ENCODE assay signal across 1 cellular context in the genomic region with DNA sequence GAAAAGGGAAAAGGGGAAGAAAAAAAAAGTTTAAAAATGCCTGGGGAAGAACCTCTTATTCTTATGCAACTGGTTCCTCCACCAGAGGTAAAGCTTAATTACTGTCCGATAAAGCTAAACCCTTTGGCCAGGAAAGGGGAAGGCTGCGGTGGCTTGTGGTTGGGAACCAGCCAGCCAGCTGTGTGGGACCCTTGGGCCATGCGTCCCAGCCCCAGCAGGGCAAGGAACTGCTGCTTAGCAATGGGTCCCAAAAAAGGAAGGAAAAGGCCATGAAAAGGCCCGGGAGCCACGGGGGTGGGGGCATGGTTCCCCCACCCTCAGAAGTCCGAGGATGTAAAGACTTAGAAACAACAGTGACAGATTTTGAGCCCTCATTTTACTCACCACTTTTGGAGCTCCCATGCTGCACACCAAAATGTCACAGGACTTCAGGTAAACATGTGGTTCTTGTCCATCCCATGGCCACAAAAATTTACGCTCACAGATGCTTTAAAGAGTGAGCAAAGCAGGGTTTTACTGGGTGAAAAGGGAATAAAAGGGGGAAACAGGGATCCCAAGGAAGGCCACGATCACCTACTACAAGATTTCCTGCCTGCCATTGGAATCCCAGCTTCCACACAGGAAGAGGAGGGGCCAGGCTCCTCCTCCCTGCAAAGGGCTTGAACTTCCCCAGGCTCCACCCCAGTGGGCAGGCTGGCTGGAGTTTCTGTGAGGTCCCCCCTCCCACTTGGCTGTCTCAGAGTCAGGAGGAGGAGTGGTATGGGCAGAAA.
TF ChIP-seq lines count a peak whose summit lies in the region.

No MANE protein-coding gene starts in this region.

TF ChIP-seq in HepG2, 621 proteins besides CTCF, POLR2A, EP300 and RAD21 (continued from another document and continues in another):
- TF ChIP-seq, protein P1, sequence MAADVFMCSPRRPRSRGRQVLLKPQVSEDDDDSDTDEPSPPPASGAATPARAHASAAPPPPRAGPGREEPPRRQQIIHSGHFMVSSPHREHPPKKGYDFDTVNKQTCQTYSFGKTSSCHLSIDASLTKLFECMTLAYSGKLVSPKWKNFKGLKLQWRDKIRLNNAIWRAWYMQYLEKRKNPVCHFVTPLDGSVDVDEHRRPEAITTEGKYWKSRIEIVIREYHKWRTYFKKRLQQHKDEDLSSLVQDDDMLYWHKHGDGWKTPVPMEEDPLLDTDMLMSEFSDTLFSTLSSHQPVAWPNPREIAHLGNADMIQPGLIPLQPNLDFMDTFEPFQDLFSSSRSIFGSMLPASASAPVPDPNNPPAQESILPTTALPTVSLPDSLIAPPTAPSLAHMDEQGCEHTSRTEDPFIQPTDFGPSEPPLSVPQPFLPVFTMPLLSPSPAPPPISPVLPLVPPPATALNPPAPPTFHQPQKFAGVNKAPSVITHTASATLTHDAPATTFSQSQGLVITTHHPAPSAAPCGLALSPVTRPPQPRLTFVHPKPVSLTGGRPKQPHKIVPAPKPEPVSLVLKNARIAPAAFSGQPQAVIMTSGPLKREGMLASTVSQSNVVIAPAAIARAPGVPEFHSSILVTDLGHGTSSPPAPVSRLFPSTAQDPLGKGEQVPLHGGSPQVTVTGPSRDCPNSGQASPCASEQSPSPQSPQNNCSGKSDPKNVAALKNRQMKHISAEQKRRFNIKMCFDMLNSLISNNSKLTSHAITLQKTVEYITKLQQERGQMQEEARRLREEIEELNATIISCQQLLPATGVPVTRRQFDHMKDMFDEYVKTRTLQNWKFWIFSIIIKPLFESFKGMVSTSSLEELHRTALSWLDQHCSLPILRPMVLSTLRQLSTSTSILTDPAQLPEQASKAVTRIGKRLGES (CRISPR knock-in tag; IDR thresholded peaks at IDR 0.05; ENCODE audit: borderline replicate concordance) = no peak
- TF ChIP-seq XRCC5 (optimal IDR thresholded peaks at IDR 0.05; ENCODE audit: low read length) (peak; percentile 78), SMAD9 (CRISPR knock-in tag; IDR thresholded peaks at IDR 0.05) (no peak), ZFX (CRISPR knock-in tag; IDR thresholded peaks at IDR 0.05; ENCODE audit: low read depth) (peak; percentile 88), ZNF225 (CRISPR knock-in tag; IDR thresholded peaks at IDR 0.05) (no peak), ZNF766 (CRISPR knock-in tag; IDR thresholded peaks at IDR 0.05; ENCODE audit: borderline replicate concordance) (no peak), PHF5A (CRISPR knock-in tag; IDR thresholded peaks at IDR 0.05; ENCODE audit: low read depth, unreplicated experiment) (no peak), ZNF773 (CRISPR knock-in tag; IDR thresholded peaks at IDR 0.05; ENCODE audit: borderline replicate concordance) (no peak), IRX3 (CRISPR knock-in tag; IDR thresholded peaks at IDR 0.05; ENCODE audit: borderline replicate concordance, low read depth) (no peak), FOXC1 (CRISPR knock-in tag; IDR thresholded peaks at IDR 0.05; ENCODE audit: borderline replicate concordance) (peak; percentile 49; the same call in 1 of the 2 replicates), MEIS2 (CRISPR knock-in tag; IDR thresholded peaks at IDR 0.05) (no peak), FOXM1 (CRISPR knock-in tag; IDR thresholded peaks at IDR 0.05) (no peak), ZSCAN31 (CRISPR knock-in tag; IDR thresholded peaks at IDR 0.05; ENCODE audit: low read depth) (no peak; the same call in 1 of the 2 replicates), TBP (CRISPR knock-in tag; IDR thresholded peaks at IDR 0.05) (no peak), MAF1 (CRISPR knock-in tag; IDR thresholded peaks at IDR 0.05; ENCODE audit: borderline replicate concordance) (no peak), TGIF2 (CRISPR knock-in tag; IDR thresholded peaks at IDR 0.05) (0 out of 2 replicates have a peak, but pooled peaks have one; percentile 26), FOXK2 (IDR thresholded peaks at IDR 0.05) (no peak)
- TF ChIP-seq, protein P2, sequence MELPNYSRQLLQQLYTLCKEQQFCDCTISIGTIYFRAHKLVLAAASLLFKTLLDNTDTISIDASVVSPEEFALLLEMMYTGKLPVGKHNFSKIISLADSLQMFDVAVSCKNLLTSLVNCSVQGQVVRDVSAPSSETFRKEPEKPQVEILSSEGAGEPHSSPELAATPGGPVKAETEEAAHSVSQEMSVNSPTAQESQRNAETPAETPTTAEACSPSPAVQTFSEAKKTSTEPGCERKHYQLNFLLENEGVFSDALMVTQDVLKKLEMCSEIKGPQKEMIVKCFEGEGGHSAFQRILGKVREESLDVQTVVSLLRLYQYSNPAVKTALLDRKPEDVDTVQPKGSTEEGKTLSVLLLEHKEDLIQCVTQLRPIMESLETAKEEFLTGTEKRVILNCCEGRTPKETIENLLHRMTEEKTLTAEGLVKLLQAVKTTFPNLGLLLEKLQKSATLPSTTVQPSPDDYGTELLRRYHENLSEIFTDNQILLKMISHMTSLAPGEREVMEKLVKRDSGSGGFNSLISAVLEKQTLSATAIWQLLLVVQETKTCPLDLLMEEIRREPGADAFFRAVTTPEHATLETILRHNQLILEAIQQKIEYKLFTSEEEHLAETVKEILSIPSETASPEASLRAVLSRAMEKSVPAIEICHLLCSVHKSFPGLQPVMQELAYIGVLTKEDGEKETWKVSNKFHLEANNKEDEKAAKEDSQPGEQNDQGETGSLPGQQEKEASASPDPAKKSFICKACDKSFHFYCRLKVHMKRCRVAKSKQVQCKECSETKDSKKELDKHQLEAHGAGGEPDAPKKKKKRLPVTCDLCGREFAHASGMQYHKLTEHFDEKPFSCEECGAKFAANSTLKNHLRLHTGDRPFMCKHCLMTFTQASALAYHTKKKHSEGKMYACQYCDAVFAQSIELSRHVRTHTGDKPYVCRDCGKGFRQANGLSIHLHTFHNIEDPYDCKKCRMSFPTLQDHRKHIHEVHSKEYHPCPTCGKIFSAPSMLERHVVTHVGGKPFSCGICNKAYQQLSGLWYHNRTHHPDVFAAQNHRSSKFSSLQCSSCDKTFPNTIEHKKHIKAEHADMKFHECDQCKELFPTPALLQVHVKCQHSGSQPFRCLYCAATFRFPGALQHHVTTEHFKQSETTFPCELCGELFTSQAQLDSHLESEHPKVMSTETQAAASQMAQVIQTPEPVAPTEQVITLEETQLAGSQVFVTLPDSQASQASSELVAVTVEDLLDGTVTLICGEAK (IDR thresholded peaks at IDR 0.05) = no peak
- TF ChIP-seq, protein P2 (CRISPR knock-in tag; IDR thresholded peaks at IDR 0.05) = peak; percentile 64
- TF ChIP-seq, protein P3, sequence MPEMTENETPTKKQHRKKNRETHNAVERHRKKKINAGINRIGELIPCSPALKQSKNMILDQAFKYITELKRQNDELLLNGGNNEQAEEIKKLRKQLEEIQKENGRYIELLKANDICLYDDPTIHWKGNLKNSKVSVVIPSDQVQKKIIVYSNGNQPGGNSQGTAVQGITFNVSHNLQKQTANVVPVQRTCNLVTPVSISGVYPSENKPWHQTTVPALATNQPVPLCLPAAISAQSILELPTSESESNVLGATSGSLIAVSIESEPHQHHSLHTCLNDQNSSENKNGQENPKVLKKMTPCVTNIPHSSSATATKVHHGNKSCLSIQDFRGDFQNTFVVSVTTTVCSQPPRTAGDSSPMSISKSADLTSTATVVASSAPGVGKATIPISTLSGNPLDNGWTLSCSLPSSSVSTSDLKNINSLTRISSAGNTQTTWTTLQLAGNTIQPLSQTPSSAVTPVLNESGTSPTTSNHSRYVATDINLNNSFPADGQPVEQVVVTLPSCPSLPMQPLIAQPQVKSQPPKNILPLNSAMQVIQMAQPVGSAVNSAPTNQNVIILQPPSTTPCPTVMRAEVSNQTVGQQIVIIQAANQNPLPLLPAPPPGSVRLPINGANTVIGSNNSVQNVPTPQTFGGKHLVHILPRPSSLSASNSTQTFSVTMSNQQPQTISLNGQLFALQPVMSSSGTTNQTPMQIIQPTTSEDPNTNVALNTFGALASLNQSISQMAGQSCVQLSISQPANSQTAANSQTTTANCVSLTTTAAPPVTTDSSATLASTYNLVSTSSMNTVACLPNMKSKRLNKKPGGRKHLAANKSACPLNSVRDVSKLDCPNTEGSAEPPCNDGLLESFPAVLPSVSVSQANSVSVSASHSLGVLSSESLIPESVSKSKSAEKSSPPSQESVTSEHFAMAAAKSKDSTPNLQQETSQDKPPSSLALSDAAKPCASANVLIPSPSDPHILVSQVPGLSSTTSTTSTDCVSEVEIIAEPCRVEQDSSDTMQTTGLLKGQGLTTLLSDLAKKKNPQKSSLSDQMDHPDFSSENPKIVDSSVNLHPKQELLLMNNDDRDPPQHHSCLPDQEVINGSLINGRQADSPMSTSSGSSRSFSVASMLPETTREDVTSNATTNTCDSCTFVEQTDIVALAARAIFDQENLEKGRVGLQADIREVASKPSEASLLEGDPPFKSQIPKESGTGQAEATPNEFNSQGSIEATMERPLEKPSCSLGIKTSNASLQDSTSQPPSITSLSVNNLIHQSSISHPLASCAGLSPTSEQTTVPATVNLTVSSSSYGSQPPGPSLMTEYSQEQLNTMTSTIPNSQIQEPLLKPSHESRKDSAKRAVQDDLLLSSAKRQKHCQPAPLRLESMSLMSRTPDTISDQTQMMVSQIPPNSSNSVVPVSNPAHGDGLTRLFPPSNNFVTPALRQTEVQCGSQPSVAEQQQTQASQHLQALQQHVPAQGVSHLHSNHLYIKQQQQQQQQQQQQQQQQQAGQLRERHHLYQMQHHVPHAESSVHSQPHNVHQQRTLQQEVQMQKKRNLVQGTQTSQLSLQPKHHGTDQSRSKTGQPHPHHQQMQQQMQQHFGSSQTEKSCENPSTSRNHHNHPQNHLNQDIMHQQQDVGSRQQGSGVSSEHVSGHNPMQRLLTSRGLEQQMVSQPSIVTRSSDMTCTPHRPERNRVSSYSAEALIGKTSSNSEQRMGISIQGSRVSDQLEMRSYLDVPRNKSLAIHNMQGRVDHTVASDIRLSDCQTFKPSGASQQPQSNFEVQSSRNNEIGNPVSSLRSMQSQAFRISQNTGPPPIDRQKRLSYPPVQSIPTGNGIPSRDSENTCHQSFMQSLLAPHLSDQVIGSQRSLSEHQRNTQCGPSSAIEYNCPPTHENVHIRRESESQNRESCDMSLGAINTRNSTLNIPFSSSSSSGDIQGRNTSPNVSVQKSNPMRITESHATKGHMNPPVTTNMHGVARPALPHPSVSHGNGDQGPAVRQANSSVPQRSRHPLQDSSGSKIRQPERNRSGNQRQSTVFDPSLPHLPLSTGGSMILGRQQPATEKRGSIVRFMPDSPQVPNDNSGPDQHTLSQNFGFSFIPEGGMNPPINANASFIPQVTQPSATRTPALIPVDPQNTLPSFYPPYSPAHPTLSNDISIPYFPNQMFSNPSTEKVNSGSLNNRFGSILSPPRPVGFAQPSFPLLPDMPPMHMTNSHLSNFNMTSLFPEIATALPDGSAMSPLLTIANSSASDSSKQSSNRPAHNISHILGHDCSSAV (CRISPR knock-in tag; IDR thresholded peaks at IDR 0.05; ENCODE audit: borderline replicate concordance) = no peak
- TF ChIP-seq, protein P4, sequence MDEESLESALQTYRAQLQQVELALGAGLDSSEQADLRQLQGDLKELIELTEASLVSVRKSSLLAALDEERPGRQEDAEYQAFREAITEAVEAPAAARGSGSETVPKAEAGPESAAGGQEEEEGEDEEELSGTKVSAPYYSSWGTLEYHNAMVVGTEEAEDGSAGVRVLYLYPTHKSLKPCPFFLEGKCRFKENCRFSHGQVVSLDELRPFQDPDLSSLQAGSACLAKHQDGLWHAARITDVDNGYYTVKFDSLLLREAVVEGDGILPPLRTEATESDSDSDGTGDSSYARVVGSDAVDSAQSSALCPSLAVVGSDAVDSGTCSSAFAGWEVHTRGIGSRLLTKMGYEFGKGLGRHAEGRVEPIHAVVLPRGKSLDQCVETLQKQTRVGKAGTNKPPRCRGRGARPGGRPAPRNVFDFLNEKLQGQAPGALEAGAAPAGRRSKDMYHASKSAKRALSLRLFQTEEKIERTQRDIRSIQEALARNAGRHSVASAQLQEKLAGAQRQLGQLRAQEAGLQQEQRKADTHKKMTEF (CRISPR knock-in tag; IDR thresholded peaks at IDR 0.05) = peak; percentile 49; the same call in 1 of the 2 replicates
- TF ChIP-seq, protein P5, sequence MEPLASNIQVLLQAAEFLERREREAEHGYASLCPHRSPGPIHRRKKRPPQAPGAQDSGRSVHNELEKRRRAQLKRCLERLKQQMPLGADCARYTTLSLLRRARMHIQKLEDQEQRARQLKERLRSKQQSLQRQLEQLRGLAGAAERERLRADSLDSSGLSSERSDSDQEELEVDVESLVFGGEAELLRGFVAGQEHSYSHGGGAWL (CRISPR knock-in tag; IDR thresholded peaks at IDR 0.05) = no peak; the same call in 1 of the 2 replicates
- TF ChIP-seq, protein P6, sequence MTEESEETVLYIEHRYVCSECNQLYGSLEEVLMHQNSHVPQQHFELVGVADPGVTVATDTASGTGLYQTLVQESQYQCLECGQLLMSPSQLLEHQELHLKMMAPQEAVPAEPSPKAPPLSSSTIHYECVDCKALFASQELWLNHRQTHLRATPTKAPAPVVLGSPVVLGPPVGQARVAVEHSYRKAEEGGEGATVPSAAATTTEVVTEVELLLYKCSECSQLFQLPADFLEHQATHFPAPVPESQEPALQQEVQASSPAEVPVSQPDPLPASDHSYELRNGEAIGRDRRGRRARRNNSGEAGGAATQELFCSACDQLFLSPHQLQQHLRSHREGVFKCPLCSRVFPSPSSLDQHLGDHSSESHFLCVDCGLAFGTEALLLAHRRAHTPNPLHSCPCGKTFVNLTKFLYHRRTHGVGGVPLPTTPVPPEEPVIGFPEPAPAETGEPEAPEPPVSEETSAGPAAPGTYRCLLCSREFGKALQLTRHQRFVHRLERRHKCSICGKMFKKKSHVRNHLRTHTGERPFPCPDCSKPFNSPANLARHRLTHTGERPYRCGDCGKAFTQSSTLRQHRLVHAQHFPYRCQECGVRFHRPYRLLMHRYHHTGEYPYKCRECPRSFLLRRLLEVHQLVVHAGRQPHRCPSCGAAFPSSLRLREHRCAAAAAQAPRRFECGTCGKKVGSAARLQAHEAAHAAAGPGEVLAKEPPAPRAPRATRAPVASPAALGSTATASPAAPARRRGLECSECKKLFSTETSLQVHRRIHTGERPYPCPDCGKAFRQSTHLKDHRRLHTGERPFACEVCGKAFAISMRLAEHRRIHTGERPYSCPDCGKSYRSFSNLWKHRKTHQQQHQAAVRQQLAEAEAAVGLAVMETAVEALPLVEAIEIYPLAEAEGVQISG (CRISPR knock-in tag; IDR thresholded peaks at IDR 0.05) = peak; percentile 45
